Comparison of ENCODE assay signal across 11 cellular contexts in the genomic region with DNA sequence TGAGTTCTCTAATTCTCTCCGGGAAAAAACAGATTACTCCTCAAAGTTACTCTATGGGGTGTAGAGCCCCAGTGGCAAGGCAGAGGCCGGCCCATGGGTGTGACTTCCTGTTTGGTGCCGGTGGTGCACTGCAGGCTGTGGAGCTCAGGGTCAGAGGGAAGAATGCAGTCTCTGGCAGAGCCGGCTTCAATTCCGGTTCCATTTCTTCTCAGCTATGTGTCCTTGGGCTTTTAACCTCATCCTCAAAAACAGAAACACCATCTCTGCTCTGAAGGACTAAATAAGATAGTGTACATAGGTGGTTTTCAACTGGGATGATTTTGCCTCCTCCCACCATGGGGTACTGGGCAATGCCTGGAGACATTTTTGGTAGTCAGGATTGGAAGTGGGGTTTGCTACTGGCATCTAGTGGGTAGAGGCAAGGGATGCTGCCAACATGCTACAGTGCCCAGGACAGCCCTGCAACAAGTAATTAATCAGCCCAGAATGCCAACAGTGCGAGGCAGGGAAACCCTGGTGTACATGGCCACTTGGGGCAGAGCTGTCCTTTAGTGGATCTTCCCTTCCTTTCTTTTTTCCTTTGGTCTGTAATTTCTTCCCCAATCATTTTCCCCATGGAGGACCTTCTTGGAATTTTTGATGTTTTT.
DNase-seq lines count a peak whose midpoint lies in the region; FAIRE-seq and TF ChIP-seq lines count a peak whose summit lies in the region.
"Had no signal": no experiment of that assay in that cellular context is flagged by ENCODE, and none has a peak within 500 bp of the region (broad histone marks: within the 10 kb centered on the region; RNA-seq: fewer than 3 reads in every experiment).

No MANE protein-coding gene starts in this region.

- H4K20me1 ChIP-seq in GM23248 (ENCODE audit: insufficient read depth): no peaks in the 10 kb centered on the region

- H3K9me3 Mint-ChIP-seq in Calu3 (ENCODE audit: low read depth, unreplicated experiment) (peaks cover 7% of the 10 kb centered on the region), HFFc6 (no peaks in the 10 kb centered on the region; the same call in 1 of the 2 replicates)

- DNase-seq in Calu3: peak; percentile 25
- no peak for DNase-seq in GM23248
- peak; percentile 58 for DNase-seq in UCSD-AML1 (lab: John Stamatoyannopoulos, UW; ENCODE audit: unreplicated experiment)
- DNase-seq in left kidney (ENCODE audit: low read depth, low spot score): peak; percentile 19
- no peak for DNase-seq in posterior cingulate gyrus
- no peak for DNase-seq in A172 (ENCODE audit: low spot score)
- no peak for DNase-seq in HFFc6
- no peak for DNase-seq in D721Med (ENCODE audit: insufficient read length, low spot score)
- DNase-seq: midbrain, NCI-H187 treated with DMSO at 0.1 percent for 48 hours had no signal

- H3K4me1 ChIP-seq in GM23248 (ENCODE audit: insufficient read depth): no peaks in the 10 kb centered on the region

- H3K4me3 ChIP-seq in GM23248: no peak overlapping the region

- no peak overlapping the region for H3K4me3 Mint-ChIP-seq in Calu3 (ENCODE audit: low read depth, unreplicated experiment)
- H3K4me3 Mint-ChIP-seq in HFFc6: no peak overlapping the region
- H3K4me3 Mint-ChIP-seq: stimulated activated naive CD8-positive, alpha-beta T cell treated with anti-CD3 and anti-CD28 coated beads, Interleukin-15, Interleukin-2, amounts not matched to agents 100 ng/mL and 50 ng/mL, for 24 hours had no signal

- no peak overlapping the region for H3K4me2 ChIP-seq in GM23248 (ENCODE audit: unreplicated experiment)

- H3K27me3 ChIP-seq in GM23248 (replicated peaks; ENCODE audit: insufficient read depth): 0 out of 2 replicates have a peak, but pooled peaks cover 7% of the 10 kb centered on the region

- no peaks in the 10 kb centered on the region for H3F3A ChIP-seq in GM23248 (ENCODE audit: insufficient read depth)

- no peaks in the 10 kb centered on the region for H3K27me3 Mint-ChIP-seq in Calu3 (ENCODE audit: unreplicated experiment)
- peaks cover 2% of the 10 kb centered on the region; the same call in 1 of the 2 replicates for H3K27me3 Mint-ChIP-seq in HFFc6 (ENCODE audit: insufficient read depth)

- no peak for FAIRE-seq in D721Med (lab: Jason Lieb, UNC)

- no peak overlapping the region for H3K27ac ChIP-seq in GM23248

- H3K4me1 Mint-ChIP-seq in Calu3 (ENCODE audit: low read depth, unreplicated experiment) (peaks cover 5% of the 10 kb centered on the region), HFFc6 (ENCODE audit: low read depth) (no peaks in the 10 kb centered on the region)

- TF ChIP-seq CTCF in Calu3 (IDR thresholded peaks at IDR 0.05; ENCODE audit: unreplicated experiment) (no peak), HFFc6 (IDR thresholded peaks at IDR 0.05) (no peak), D721Med (IDR thresholded peaks at IDR 0.05; ENCODE audit: insufficient read depth, missing control alignments) (no peak)

- BruUV-seq in Calu3 (replicated peaks; lab: Mats Ljungman, UMichigan): no TSS peak

- WGBS in GM23248 (ENCODE audit: low coverage in 1 of 2, low lambda C conversion rate in 2 of 2, missing lambda C conversion rate in 2 of 2), 2 experiments: 25 to 36% methylated on average over 6 of the region's 6 CpGs

- intact Hi-C loops in Calu3 (cut with micrococcal nuclease; ENCODE audit: unreplicated experiment): no loop called here
- intact Hi-C loops in posterior cingulate gyrus (cut with DNase I): no loop called here

- H3K27ac Mint-ChIP-seq in Calu3 (ENCODE audit: unreplicated experiment) (no peak overlapping the region), HFFc6 (no peak overlapping the region)
- H3K27ac Mint-ChIP-seq: stimulated activated naive CD8-positive, alpha-beta T cell treated with anti-CD3 and anti-CD28 coated beads, Interleukin-15, Interleukin-2, amounts not matched to agents 100 ng/mL and 50 ng/mL, for 24 hours had no signal

- no peaks in the 10 kb centered on the region for H3K9me2 ChIP-seq in GM23248 (ENCODE audit: insufficient read depth)

- H3K36me3 Mint-ChIP-seq in Calu3 (ENCODE audit: insufficient read depth, unreplicated experiment): no peaks in the 10 kb centered on the region
- no peaks in the 10 kb centered on the region for H3K36me3 Mint-ChIP-seq in HFFc6 (ENCODE audit: low read depth)

- peak overlapping the region; percentile 36; the same call in 1 of the 2 replicates for H2AFZ ChIP-seq in GM23248

- H3K9me3 ChIP-seq in GM23248 (ENCODE audit: low read depth): no peaks in the 10 kb centered on the region

- no peak overlapping the region for H3K9ac ChIP-seq in GM23248

- CTCF ChIA-PET in Calu3 (lab: Charles Lee): interaction anchor here (1.4 kb wide), 1 partner anchor 122 kb away, joined by 8 read pairs; no protein-coding TSS in a partner anchor

- no peaks in the 10 kb centered on the region for H3K36me3 ChIP-seq in GM23248 (ENCODE audit: low read depth)

- H3K79me2 ChIP-seq in GM23248 (ENCODE audit: insufficient read depth): no peaks in the 10 kb centered on the region

- in situ Hi-C loops in GM23248 (cut with MboI): no loop called here

Comparison
In these comparisons a context has a peak if more than half of its experiments do, and no peak if none do; other contexts are left out.
1. DNase-seq: peak in Calu3 (single experiment), UCSD-AML1 (single experiment) and left kidney (single experiment); none in GM23248 (single experiment), posterior cingulate gyrus (0 of 10), A172 (single experiment), HFFc6 (single experiment) and D721Med (single experiment).